Comparison of ENCODE assay signal across 8 cellular contexts in genomic region chr12:74283646-74284045, GRCh38.
"Had no signal": no experiment of that assay in that cellular context is flagged by ENCODE, and none has a peak within 500 bp of the region (broad histone marks: within the 10 kb centered on the region; RNA-seq: fewer than 3 reads in every experiment).

No MANE protein-coding gene starts in this region.

- H3K4me3 ChIP-seq: GM12878 had no signal

- DNase-seq: GDM1, GF-D8 had no signal

- ATAC-seq: GM12878 had no signal

- FAIRE-seq: G401.6, GM12878, GM12891, GM12892, GM18507, GM19239 had no signal
